ENCODE assay signal across 1 cellular context in the genomic region with DNA sequence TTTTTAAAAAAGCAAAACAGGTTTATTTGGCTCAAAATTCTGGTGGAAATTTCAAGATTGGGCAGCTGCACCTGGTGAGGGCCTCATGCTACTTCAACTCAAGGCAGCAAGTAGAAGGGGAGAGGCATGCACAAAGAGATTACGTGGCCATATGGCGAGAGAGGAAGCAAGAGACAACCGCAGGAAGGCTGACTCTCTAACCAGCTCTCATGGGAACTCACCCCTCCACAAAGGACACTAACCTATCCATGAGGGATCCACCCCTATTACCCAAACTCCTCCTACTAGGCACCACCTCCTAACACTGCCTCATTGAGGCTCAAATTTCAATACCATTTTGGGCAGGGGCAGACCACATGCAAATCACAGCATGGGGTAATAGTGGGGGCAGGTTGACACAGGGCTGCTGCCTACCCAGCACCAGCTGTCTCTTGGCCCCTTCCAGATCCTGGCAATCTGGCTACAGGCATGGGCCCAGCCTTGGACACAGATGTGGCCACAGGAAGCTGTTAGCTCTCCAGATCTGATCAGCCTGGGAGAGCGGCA.
TF ChIP-seq lines count a peak whose summit lies in the region.

No MANE protein-coding gene starts in this region.

TF ChIP-seq in H1, 55 proteins besides CTCF, POLR2A, EP300 and RAD21:
- TF ChIP-seq ZNF274 (IDR thresholded peaks at IDR 0.05; ENCODE audit: borderline replicate concordance, extremely low read depth, low read length) (no peak), BRCA1 (IDR thresholded peaks at IDR 0.05; ENCODE audit: low read depth, low read length) (no peak), RBBP5 (IDR thresholded peaks at IDR 0.05; ENCODE audit: borderline replicate concordance, low read depth, low read length) (no peak), TAF1 (IDR thresholded peaks at IDR 0.05; ENCODE audit: low read depth, low read length) (no peak), NANOG (IDR thresholded peaks at IDR 0.05; ENCODE audit: insufficient read depth, low read depth, low read length, poor library complexity, severe bottlenecking) (no peak), NRF1 (IDR thresholded peaks at IDR 0.05; ENCODE audit: low read depth, low read length) (no peak), SRF (IDR thresholded peaks at IDR 0.05; ENCODE audit: low read depth, low read length) (no peak), YY1 (IDR thresholded peaks at IDR 0.05; ENCODE audit: low read depth, low read length) (no peak), TAF7 (optimal IDR thresholded peaks at IDR 0.05; ENCODE audit: borderline replicate concordance, low read depth, low read length) (no peak), KDM4A (IDR thresholded peaks at IDR 0.05; ENCODE audit: low read depth, low read length, severe bottlenecking) (no peak), KDM5A (IDR thresholded peaks at IDR 0.05; ENCODE audit: low read length) (no peak), HDAC2 (IDR thresholded peaks at IDR 0.05; ENCODE audit: borderline replicate concordance in 1 of 2, low read depth in 2 of 2, low read length in 2 of 2) (no peak), CHD1 (IDR thresholded peaks at IDR 0.05; ENCODE audit: low read depth, low read length) (no peak), KDM1A (IDR thresholded peaks at IDR 0.05; ENCODE audit: borderline replicate concordance, low read length) (no peak), CREB1 (IDR thresholded peaks at IDR 0.05) (no peak), SP2 (IDR thresholded peaks at IDR 0.05; ENCODE audit: low read length) (no peak), ATF2 (IDR thresholded peaks at IDR 0.05; ENCODE audit: low read length) (no peak), HDAC6 (IDR thresholded peaks at IDR 0.05; ENCODE audit: low read depth, low read length) (no peak), RXRA (IDR thresholded peaks at IDR 0.05; ENCODE audit: insufficient read depth, low read depth, low read length) (no peak)
- TF ChIP-seq, protein P1, sequence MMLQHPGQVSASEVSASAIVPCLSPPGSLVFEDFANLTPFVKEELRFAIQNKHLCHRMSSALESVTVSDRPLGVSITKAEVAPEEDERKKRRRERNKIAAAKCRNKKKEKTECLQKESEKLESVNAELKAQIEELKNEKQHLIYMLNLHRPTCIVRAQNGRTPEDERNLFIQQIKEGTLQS (IDR thresholded peaks at IDR 0.05; ENCODE audit: insufficient read depth, low read depth, low read length) = no peak
